ENCODE assay signal across 30 cellular contexts in genomic region chr10:30810416-30810815, GRCh38.
"Had no signal": no experiment of that assay in that cellular context is flagged by ENCODE, and none has a peak within 500 bp of the region (broad histone marks: within the 10 kb centered on the region; RNA-seq: fewer than 3 reads in every experiment).

No MANE protein-coding gene starts in this region.

- H3K27me3 ChIP-seq: adrenal gland, MG63, Peyer's patch, SJSA1 had no signal

- H3K9ac ChIP-seq: SK-N-SH had no signal

- H3K36me3 ChIP-seq: adrenal gland, MG63, Peyer's patch, SJSA1 had no signal

- DNase-seq: activated B cell treated with CpG ODN at 0.5 μM for 24 hours; activated CD4-positive, alpha-beta memory T cell treated with anti-CD3 and anti-CD28 coated beads for 36 hours; activated CD4-positive, alpha-beta T cell treated with anti-CD3 and anti-CD28 coated beads for 4 hours; activated CD4-positive, alpha-beta T cell treated with anti-CD3 and anti-CD28 coated beads, Interleukin-2, amount 50 U/mL, for 1 hour; activated CD4-positive, CD25-positive, alpha-beta regulatory T cell treated with anti-CD3 and anti-CD28 coated beads, Interleukin-2, amount 50 U/mL, for 72 hours; activated CD8-positive, alpha-beta memory T cell treated with anti-CD3 and anti-CD28 coated beads, Interleukin-2, amount 50 U/mL, for 4 hours; activated gamma-delta T cell treated with Interleukin-2 at 50 U/mL for 16 hours; activated naive CD4-positive, alpha-beta T cell treated with anti-CD3 and anti-CD28 coated beads for 36 hours; activated T-cell treated with anti-CD3 and anti-CD28 coated beads for 4 hours; activated T-cell treated with anti-CD3 and anti-CD28 coated beads, Interleukin-2, amount 50 U/mL, for 4 hours; adrenal gland; Kasumi-1; KG1; MG63; NCI-H1048; NCI-H1436 treated with DMSO at 0.1 percent for 48 hours; NCI-H1694 treated with DMSO at 0.1 percent for 48 hours; NCI-H2029; NCI-H345; NCI-H524 treated with DMSO at 0.1 percent for 48 hours; NK-92 treated with Interleukin-12 subunit alpha and Interleukin-12 subunit beta, amount 100 ng/mL, for 24 hours; PC-3; Peyer's patch; RPMI8226; SHP77 treated with DMSO at 0.1 percent for 48 hours; SK-N-SH had no signal

- H3K27ac ChIP-seq: SJSA1 had no signal

- FAIRE-seq: bronchial epithelial cell, TTC549 had no signal

- H3K9me3 ChIP-seq: adrenal gland, MG63, Peyer's patch, SJSA1, SK-N-SH had no signal

- ATAC-seq: activated naive CD4-positive, alpha-beta T cell treated with anti-CD3 and anti-CD28 coated beads, Interleukin-2, amount 50 U/mL, for 72 hours; activated T-cell treated with anti-CD3 and anti-CD28 coated beads, Interleukin-2, amount 50 U/mL, for 4 hours; PC-3 had no signal

- H3K4me2 ChIP-seq: SK-N-SH had no signal

- H3K4me3 ChIP-seq: adrenal gland, MG63, Peyer's patch, SJSA1 had no signal
